Comparison of ENCODE assay signal across 1 cellular context in genomic region chr13:37049810-37050209, GRCh38.
TF ChIP-seq lines count a peak whose summit lies in the region.

No MANE protein-coding gene starts in this region.

TF ChIP-seq in HepG2, 621 proteins besides CTCF, POLR2A, EP300 and RAD21:
- no peak for TF ChIP-seq ZNF780A (CRISPR knock-in tag; IDR thresholded peaks at IDR 0.05)
- no peak for TF ChIP-seq MLLT10 (CRISPR knock-in tag; IDR thresholded peaks at IDR 0.05)
- TF ChIP-seq ELF1 (CRISPR knock-in tag; IDR thresholded peaks at IDR 0.05): no peak
- TF ChIP-seq TGIF2 (CRISPR knock-in tag; IDR thresholded peaks at IDR 0.05): no peak
- no peak for TF ChIP-seq ETS1 (CRISPR knock-in tag; IDR thresholded peaks at IDR 0.05)
- TF ChIP-seq ZNF335 (CRISPR knock-in tag; IDR thresholded peaks at IDR 0.05): no peak
- no peak for TF ChIP-seq ZFP90 (CRISPR knock-in tag; IDR thresholded peaks at IDR 0.05; ENCODE audit: borderline replicate concordance)
- TF ChIP-seq ZNF138 (CRISPR knock-in tag; IDR thresholded peaks at IDR 0.05; ENCODE audit: low read depth): no peak
- TF ChIP-seq KMT2A (CRISPR knock-in tag; IDR thresholded peaks at IDR 0.05): no peak
- TF ChIP-seq CENPT (CRISPR knock-in tag; IDR thresholded peaks at IDR 0.05; ENCODE audit: low read depth): no peak
- TF ChIP-seq U2AF1 (optimal IDR thresholded peaks at IDR 0.05; ENCODE audit: low read depth, low read length): no peak
- no peak for TF ChIP-seq NFKBIZ (CRISPR knock-in tag; IDR thresholded peaks at IDR 0.05)
- TF ChIP-seq NFATC3 (CRISPR knock-in tag; IDR thresholded peaks at IDR 0.05): no peak
- TF ChIP-seq ZSCAN29 (CRISPR knock-in tag; conservative IDR thresholded peaks at IDR 0.05): no peak
- no peak for TF ChIP-seq KLF11 (CRISPR knock-in tag; IDR thresholded peaks at IDR 0.05)
- TF ChIP-seq PRDM10 (CRISPR knock-in tag; IDR thresholded peaks at IDR 0.05; ENCODE audit: low read depth): no peak
- no peak for TF ChIP-seq MIER2 (CRISPR knock-in tag; IDR thresholded peaks at IDR 0.05)
- no peak for TF ChIP-seq HOXA7 (CRISPR knock-in tag; IDR thresholded peaks at IDR 0.05)
- no peak for TF ChIP-seq TCF7 (IDR thresholded peaks at IDR 0.05; ENCODE audit: low read depth)
- TF ChIP-seq KDM4B (CRISPR knock-in tag; IDR thresholded peaks at IDR 0.05): no peak
